In genomic region chr6:158854214-158855101, GRCh38 we compare ENCODE assay signal across 10 cellular contexts. TPM values are rescaled to one million over a fixed set of nuclear protein-coding genes. Genes with fewer than 3 reads are reported as not detected.
A peak's percentile ranks its signal among the peaks of the same experiment; 100 is the strongest.
DNase-seq lines count a peak whose midpoint lies in the region; ATAC-seq and TF ChIP-seq lines count a peak whose summit lies in the region.
"Had no signal": no experiment of that assay in that cellular context is flagged by ENCODE, and none has a peak within 500 bp of the region (broad histone marks: within the 10 kb centered on the region; RNA-seq: fewer than 3 reads in every experiment).

No MANE protein-coding gene starts in this region.

- no peaks in the 10 kb centered on the region for H3K79me2 ChIP-seq in SU-DHL-6 (ENCODE audit: insufficient read depth, low read length)

- peaks cover 12% of the 10 kb centered on the region for H3K4me1 Mint-ChIP-seq in activated naive CD8-positive, alpha-beta T cell treated with anti-CD3 and anti-CD28 coated beads, Interleukin-2, amount 10 ng/mL, durations not matched to agents 7 days and 5 days
- H3K4me1 Mint-ChIP-seq in activated naive CD8-positive, alpha-beta T cell treated with anti-CD3 and anti-CD28 coated beads for 36 hours, result peaks cover 23% of the 10 kb centered on the region
- peaks cover 12 to 15% of the 10 kb centered on the region in 2 donors for H3K4me1 Mint-ChIP-seq in natural killer cell treated with Interleukin-12 subunit alpha and Interleukin-12 subunit beta and Interleukin-15 and Interleukin-18, amount 100 ng/mL, for 72 hours (ENCODE audit: low read depth in 2 of 2)

- no peaks in the 10 kb centered on the region for H3K9me3 ChIP-seq in SU-DHL-6 (ENCODE audit: insufficient read depth, low read length)
- no peaks in the 10 kb centered on the region for H3K9me3 ChIP-seq in upper lobe of right lung

- no peak for DNase-seq in activated naive CD8-positive, alpha-beta T cell treated with anti-CD3 and anti-CD28 coated beads, Interleukin-2, amount 10 ng/mL, durations not matched to agents 7 days and 5 days
- no peak for DNase-seq in activated naive CD8-positive, alpha-beta T cell treated with anti-CD3 and anti-CD28 coated beads for 36 hours
- DNase-seq in fibroblast of pulmonary artery (ENCODE audit: low read depth) (peak; percentile 64), upper lobe of right lung (no peak), coronary artery (ENCODE audit: low spot score) (no peak), sciatic nerve (ENCODE audit: low spot score) (no peak)
- DNase-seq in natural killer cell treated with Interleukin-12 subunit alpha and Interleukin-12 subunit beta and Interleukin-15 and Interleukin-18, amount 100 ng/mL, for 72 hours (ENCODE audit: low spot score), result no peak
- DNase-seq: GDM1, NCI-H510A treated with DMSO at 0.1 percent for 48 hours had no signal

- TF ChIP-seq CTCF in SU-DHL-6 (IDR thresholded peaks at IDR 0.05; ENCODE audit: insufficient read depth, low read length, poor library complexity, severe bottlenecking), result no peak
- no peak for TF ChIP-seq CTCF in fibroblast of pulmonary artery (IDR thresholded peaks at IDR 0.05; ENCODE audit: low read length, missing control alignments)
- TF ChIP-seq CTCF in upper lobe of right lung (IDR thresholded peaks at IDR 0.05), result no peak
- TF ChIP-seq CTCF in coronary artery (IDR thresholded peaks at IDR 0.05), result no peak

- H3K4me3 Mint-ChIP-seq in activated naive CD8-positive, alpha-beta T cell treated with anti-CD3 and anti-CD28 coated beads, Interleukin-2, amount 10 ng/mL, durations not matched to agents 7 days and 5 days, result peak overlapping the region; percentile 17
- no peak overlapping the region for H3K4me3 Mint-ChIP-seq in activated naive CD8-positive, alpha-beta T cell treated with anti-CD3 and anti-CD28 coated beads for 36 hours
- no peak overlapping the region for H3K4me3 Mint-ChIP-seq in natural killer cell treated with Interleukin-12 subunit alpha and Interleukin-12 subunit beta and Interleukin-15 and Interleukin-18, amount 100 ng/mL, for 72 hours

- no peaks in the 10 kb centered on the region for H4K20me1 ChIP-seq in SU-DHL-6 (ENCODE audit: low read depth, low read length)

- H3K9ac ChIP-seq in SU-DHL-6 (ENCODE audit: low read length), result peak overlapping the region; percentile 61

- H3K27ac ChIP-seq in SU-DHL-6 (ENCODE audit: low read depth, low read length) (peak overlapping the region; percentile 67), upper lobe of right lung (peak overlapping the region; percentile 77), coronary artery (no peak overlapping the region)

- peaks cover 8% of the 10 kb centered on the region; the same call in 1 of the 2 replicates for H3F3A ChIP-seq in SU-DHL-6 (ENCODE audit: insufficient read depth)

- H3K27me3 ChIP-seq in SU-DHL-6 (ENCODE audit: low read length), result no peaks in the 10 kb centered on the region
- H3K27me3 ChIP-seq in upper lobe of right lung, result no peaks in the 10 kb centered on the region

- no peaks in the 10 kb centered on the region for H3K36me3 Mint-ChIP-seq in activated naive CD8-positive, alpha-beta T cell treated with anti-CD3 and anti-CD28 coated beads, Interleukin-2, amount 10 ng/mL, durations not matched to agents 7 days and 5 days
- H3K36me3 Mint-ChIP-seq in activated naive CD8-positive, alpha-beta T cell treated with anti-CD3 and anti-CD28 coated beads for 36 hours, result no peaks in the 10 kb centered on the region
- no peaks in the 10 kb centered on the region for H3K36me3 Mint-ChIP-seq in natural killer cell treated with Interleukin-12 subunit alpha and Interleukin-12 subunit beta and Interleukin-15 and Interleukin-18, amount 100 ng/mL, for 72 hours

- intact Hi-C loops in upper lobe of right lung (cut with DNase I), result no loop called here
- intact Hi-C loops in sciatic nerve (cut with DNase I), result no loop called here

- H3K4me1 ChIP-seq in upper lobe of right lung, result peaks cover 27% of the 10 kb centered on the region

- no peaks in the 10 kb centered on the region for H3K27me3 Mint-ChIP-seq in activated naive CD8-positive, alpha-beta T cell treated with anti-CD3 and anti-CD28 coated beads, Interleukin-2, amount 10 ng/mL, durations not matched to agents 7 days and 5 days
- no peaks in the 10 kb centered on the region for H3K27me3 Mint-ChIP-seq in activated naive CD8-positive, alpha-beta T cell treated with anti-CD3 and anti-CD28 coated beads for 36 hours
- H3K27me3 Mint-ChIP-seq in natural killer cell treated with Interleukin-12 subunit alpha and Interleukin-12 subunit beta and Interleukin-15 and Interleukin-18, amount 100 ng/mL, for 72 hours, result no peaks in the 10 kb centered on the region

- H3K27ac Mint-ChIP-seq in activated naive CD8-positive, alpha-beta T cell treated with anti-CD3 and anti-CD28 coated beads, Interleukin-2, amount 10 ng/mL, durations not matched to agents 7 days and 5 days, result no peak overlapping the region
- no peak overlapping the region for H3K27ac Mint-ChIP-seq in activated naive CD8-positive, alpha-beta T cell treated with anti-CD3 and anti-CD28 coated beads for 36 hours
- no peak overlapping the region for H3K27ac Mint-ChIP-seq in natural killer cell treated with Interleukin-12 subunit alpha and Interleukin-12 subunit beta and Interleukin-15 and Interleukin-18, amount 100 ng/mL, for 72 hours

- H3K36me3 ChIP-seq in SU-DHL-6 (ENCODE audit: low read length) (no peaks in the 10 kb centered on the region), upper lobe of right lung (no peaks in the 10 kb centered on the region)

- H2AFZ ChIP-seq in SU-DHL-6 (ENCODE audit: low read depth, low read length, severe bottlenecking), result peak overlapping the region; percentile 68

- peak; percentile 34 for ATAC-seq in activated naive CD8-positive, alpha-beta T cell treated with anti-CD3 and anti-CD28 coated beads, Interleukin-2, amount 10 ng/mL, durations not matched to agents 7 days and 5 days (ENCODE audit: low read depth)
- ATAC-seq in upper lobe of right lung (no peak), sciatic nerve (no peak)
- no peak for ATAC-seq in natural killer cell treated with Interleukin-12 subunit alpha and Interleukin-12 subunit beta and Interleukin-15 and Interleukin-18, amount 100 ng/mL, for 72 hours

- peak overlapping the region; percentile 56 for H3K4me3 ChIP-seq in SU-DHL-6 (ENCODE audit: insufficient read depth, low read length, poor library complexity, severe bottlenecking)
- H3K4me3 ChIP-seq in fibroblast of pulmonary artery (replicated peaks; ENCODE audit: low read depth, low read length), result no peak overlapping the region
- no peak overlapping the region for H3K4me3 ChIP-seq in upper lobe of right lung
- no peak overlapping the region for H3K4me3 ChIP-seq in coronary artery

- H3K9me2 ChIP-seq in SU-DHL-6 (replicated peaks; ENCODE audit: insufficient read depth, low read length), result no peaks in the 10 kb centered on the region

- peak overlapping the region; percentile 83 for H3K4me2 ChIP-seq in SU-DHL-6 (ENCODE audit: low read depth, low read length, poor library complexity, severe bottlenecking)

- POLR2A ChIA-PET in activated naive CD8-positive, alpha-beta T cell treated with anti-CD3 and anti-CD28 coated beads, Interleukin-2, amount 10 ng/mL, durations not matched to agents 7 days and 5 days (lab: Charles Lee), result interaction anchor here (0.9 to 3.0 kb wide), 6 partner anchors 13 to 37 kb away, joined by 3 to 61 read pairs (median 5); partner anchors contain the start of gene EZR

- no peaks in the 10 kb centered on the region for H3K9me3 Mint-ChIP-seq in activated naive CD8-positive, alpha-beta T cell treated with anti-CD3 and anti-CD28 coated beads, Interleukin-2, amount 10 ng/mL, durations not matched to agents 7 days and 5 days
- H3K9me3 Mint-ChIP-seq in activated naive CD8-positive, alpha-beta T cell treated with anti-CD3 and anti-CD28 coated beads for 36 hours, result no peaks in the 10 kb centered on the region
- no peaks in the 10 kb centered on the region for H3K9me3 Mint-ChIP-seq in natural killer cell treated with Interleukin-12 subunit alpha and Interleukin-12 subunit beta and Interleukin-15 and Interleukin-18, amount 100 ng/mL, for 72 hours

RNA-seq across cellular contexts. Expression of gene EZR, which starts 35.3 kb away (rescaled TPM):
- total RNA-seq in activated naive CD8-positive, alpha-beta T cell treated with anti-CD3 and anti-CD28 coated beads, Interleukin-2, amount 10 ng/mL, durations not matched to agents 7 days and 5 days, result 100 to 1,000 TPM; 235 to 257 TPM
- total RNA-seq in activated naive CD8-positive, alpha-beta T cell treated with anti-CD3 and anti-CD28 coated beads for 36 hours, result 100 to 1,000 TPM; 218 to 227 TPM
- total RNA-seq in upper lobe of right lung (260 TPM), sciatic nerve (113 TPM)
- 100 to 1,000 TPM in 1 of 2 donors, 10 to 100 TPM in 1; 71.0 to 135 TPM for total RNA-seq in natural killer cell treated with Interleukin-12 subunit alpha and Interleukin-12 subunit beta and Interleukin-15 and Interleukin-18, amount 100 ng/mL, for 72 hours

Comparison
In these comparisons a context has a peak if more than half of its experiments do, and no peak if none do; other contexts are left out.
1. H3K27ac ChIP-seq: peak in SU-DHL-6 (single experiment) and upper lobe of right lung (single experiment); none in coronary artery (0 of 2).